1 cellular context compared by ENCODE assay signal in genomic region chr2:28956890-28957289, GRCh38.
TF ChIP-seq lines count a peak whose summit lies in the region.

No MANE protein-coding gene starts in this region.

TF ChIP-seq in HepG2, 621 proteins besides CTCF, POLR2A, EP300 and RAD21 (continued from another document):
- TF ChIP-seq ZNF142 (CRISPR knock-in tag; IDR thresholded peaks at IDR 0.05), result no peak
- TF ChIP-seq HNF1B (CRISPR knock-in tag; IDR thresholded peaks at IDR 0.05), result 0 out of 2 replicates have a peak, but pooled peaks have one; percentile 14
- peak; percentile 58 for TF ChIP-seq STAG1 (CRISPR knock-in tag; IDR thresholded peaks at IDR 0.05)
- TF ChIP-seq TFAP4 (IDR thresholded peaks at IDR 0.05; ENCODE audit: borderline replicate concordance, low read depth), result no peak
- 0 out of 2 replicates have a peak, but pooled peaks have one; percentile 37 for TF ChIP-seq ZNF44 (CRISPR knock-in tag; IDR thresholded peaks at IDR 0.05)
- TF ChIP-seq IRF9 (CRISPR knock-in tag; IDR thresholded peaks at IDR 0.05; ENCODE audit: borderline replicate concordance), result 0 out of 2 replicates have a peak, but pooled peaks have one; percentile 45
- 0 out of 2 replicates have a peak, but pooled peaks have one; percentile 10 for TF ChIP-seq MTERF4 (CRISPR knock-in tag; IDR thresholded peaks at IDR 0.05)
